In genomic region chr1:212957546-212957945, GRCh38 we compare ENCODE assay signal across 26 cellular contexts.
"Had no signal": no experiment of that assay in that cellular context is flagged by ENCODE, and none has a peak within 500 bp of the region (broad histone marks: within the 10 kb centered on the region; RNA-seq: fewer than 3 reads in every experiment).

No MANE protein-coding gene starts in this region.

- ATAC-seq: activated CD8-positive, alpha-beta memory T cell treated with anti-CD3 and anti-CD28 coated beads, Interleukin-2, amount 10 ng/mL, durations not matched to agents 7 days and 5 days; activated CD8-positive, alpha-beta T cell treated with anti-CD3 and anti-CD28 coated beads for 36 hours; effector memory CD8-positive, alpha-beta T cell; esophagus mucosa; left lung; stimulated activated naive CD8-positive, alpha-beta T cell treated with anti-CD3 and anti-CD28 coated beads, Interleukin-15, Interleukin-2, amounts not matched to agents 100 U/mL and 50 U/mL, for 24 hours had no signal

- H3K36me3 ChIP-seq: adrenal gland, breast epithelium, colonic mucosa, left lung, neutrophil, ovary, prostate gland, tibial artery had no signal

- H3K36me3 Mint-ChIP-seq: activated CD8-positive, alpha-beta memory T cell treated with anti-CD3 and anti-CD28 coated beads, Interleukin-2, amount 10 ng/mL, durations not matched to agents 7 days and 5 days; activated naive CD8-positive, alpha-beta T cell had no signal

- H3K4me2 ChIP-seq: hepatocyte had no signal

- H3K9me3 Mint-ChIP-seq: activated CD4-positive, alpha-beta T cell treated with anti-CD3 and anti-CD28 coated beads, Interleukin-2, amount 10 ng/mL, durations not matched to agents 7 days and 5 days; activated CD8-positive, alpha-beta T cell treated with anti-CD3 and anti-CD28 coated beads for 36 hours; activated T-helper 1 cell treated with anti-CD3 and anti-CD28 coated beads, Interleukin-12 subunit alpha, Interleukin-12 subunit beta, Interleukin-2, Interleukin-4 antibody, amounts not matched to agents 30 ng/mL and 10 ng/mL and 1 ng/mL, durations not matched to agents 14 hours and 24 hours and 36 hours; central memory CD8-positive, alpha-beta T cell; effector memory CD8-positive, alpha-beta T cell; nephron had no signal

- H3K9me3 ChIP-seq: adrenal gland, breast epithelium, colonic mucosa, left lung, neutrophil, ovary, prostate gland, tibial artery had no signal

- H3K4me1 ChIP-seq: adrenal gland, breast epithelium, colonic mucosa, left lung, prostate gland, tibial artery had no signal

- H3K4me1 Mint-ChIP-seq: activated CD4-positive, alpha-beta T cell treated with anti-CD3 and anti-CD28 coated beads, Interleukin-2, amount 10 ng/mL, durations not matched to agents 7 days and 5 days; central memory CD8-positive, alpha-beta T cell had no signal

- H3K27ac Mint-ChIP-seq: activated CD4-positive, alpha-beta T cell treated with anti-CD3 and anti-CD28 coated beads, Interleukin-2, amount 10 ng/mL, durations not matched to agents 7 days and 5 days; activated CD8-positive, alpha-beta memory T cell treated with anti-CD3 and anti-CD28 coated beads, Interleukin-2, amount 10 ng/mL, durations not matched to agents 7 days and 5 days; activated CD8-positive, alpha-beta T cell treated with anti-CD3 and anti-CD28 coated beads for 36 hours; activated naive CD8-positive, alpha-beta T cell; activated T-helper 1 cell treated with anti-CD3 and anti-CD28 coated beads, Interleukin-12 subunit alpha, Interleukin-12 subunit beta, Interleukin-2, Interleukin-4 antibody, amounts not matched to agents 30 ng/mL and 10 ng/mL and 1 ng/mL, durations not matched to agents 14 hours and 24 hours and 36 hours; effector memory CD8-positive, alpha-beta T cell; nephron had no signal

- H3K4me3 ChIP-seq: adrenal gland, breast epithelium, colonic mucosa, dorsolateral prefrontal cortex, hepatocyte, left lung, lung, ovary, prostate gland, tibial artery had no signal

- H3K27me3 ChIP-seq: adrenal gland, breast epithelium, colonic mucosa, dorsolateral prefrontal cortex, hepatocyte, ovary had no signal

- DNase-seq: activated CD4-positive, alpha-beta T cell treated with anti-CD3 and anti-CD28 coated beads, Interleukin-2, amount 10 ng/mL, durations not matched to agents 7 days and 5 days; activated CD4-positive, CD25-positive, alpha-beta regulatory T cell treated with anti-CD3 and anti-CD28 coated beads, Interleukin-2, amount 50 U/mL, for 72 hours; activated CD8-positive, alpha-beta memory T cell treated with anti-CD3 and anti-CD28 coated beads, Interleukin-2, amount 10 ng/mL, durations not matched to agents 7 days and 5 days; activated CD8-positive, alpha-beta T cell treated with anti-CD3 and anti-CD28 coated beads for 36 hours; activated T-cell treated with anti-CD3 and anti-CD28 coated beads for 4 hours; adrenal gland; colonic mucosa; dorsolateral prefrontal cortex; effector memory CD8-positive, alpha-beta T cell; kidney glomerular epithelial cell; left lung; ovary; stimulated activated CD4-positive, alpha-beta T cell treated with anti-CD3 and anti-CD28 coated beads, Interleukin-4, amount 100 ng/mL, for 24 hours; stimulated activated naive CD8-positive, alpha-beta T cell treated with anti-CD3 and anti-CD28 coated beads, Interleukin-15, Interleukin-2, amounts not matched to agents 100 U/mL and 50 U/mL, for 24 hours; tibial artery; WERI-Rb-1 had no signal

- H2AFZ ChIP-seq: hepatocyte had no signal

- H3K27ac ChIP-seq: adrenal gland, breast epithelium, colonic mucosa, dorsolateral prefrontal cortex, hepatocyte, left lung, neutrophil, ovary, prostate gland, tibial artery, WERI-Rb-1 had no signal

- H3K4me3 Mint-ChIP-seq: activated CD4-positive, alpha-beta T cell treated with anti-CD3 and anti-CD28 coated beads, Interleukin-2, amount 10 ng/mL, durations not matched to agents 7 days and 5 days; activated CD8-positive, alpha-beta memory T cell treated with anti-CD3 and anti-CD28 coated beads, Interleukin-2, amount 10 ng/mL, durations not matched to agents 7 days and 5 days; activated CD8-positive, alpha-beta T cell treated with anti-CD3 and anti-CD28 coated beads for 36 hours; activated naive CD8-positive, alpha-beta T cell; activated T-helper 1 cell treated with anti-CD3 and anti-CD28 coated beads, Interleukin-12 subunit alpha, Interleukin-12 subunit beta, Interleukin-2, Interleukin-4 antibody, amounts not matched to agents 30 ng/mL and 10 ng/mL and 1 ng/mL, durations not matched to agents 14 hours and 24 hours and 36 hours; central memory CD8-positive, alpha-beta T cell; effector memory CD8-positive, alpha-beta T cell had no signal
